10 cellular contexts compared by ENCODE assay signal in the genomic region with DNA sequence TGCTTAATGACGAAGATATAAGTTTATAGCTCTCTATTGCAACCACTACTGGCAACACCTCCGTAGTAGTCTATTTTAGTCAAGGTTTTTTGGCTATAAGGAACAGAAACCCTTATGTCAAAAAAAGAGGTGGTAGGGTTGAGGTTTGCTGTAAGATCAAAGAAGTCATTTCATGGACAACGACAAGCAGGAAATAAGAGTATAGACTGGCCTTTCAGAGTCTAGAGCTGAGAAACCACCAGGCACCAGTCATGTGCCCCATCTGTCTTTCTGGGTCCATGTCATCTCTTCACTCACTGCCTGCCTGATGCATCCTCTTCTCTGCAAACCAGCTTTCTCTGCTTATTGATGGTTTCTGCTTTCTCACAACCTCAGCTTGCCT. TPM values are rescaled to one million over a fixed set of nuclear protein-coding genes. Genes with fewer than 3 reads are reported as not detected.
DNase-seq lines count a peak whose midpoint lies in the region; ATAC-seq and TF ChIP-seq lines count a peak whose summit lies in the region.
"Had no signal": no experiment of that assay in that cellular context is flagged by ENCODE, and none has a peak within 500 bp of the region (broad histone marks: within the 10 kb centered on the region; RNA-seq: fewer than 3 reads in every experiment).

No MANE protein-coding gene starts in this region.

- H3K36me3 ChIP-seq in DND-41 (ENCODE audit: insufficient read depth, low read length), result no peaks in the 10 kb centered on the region
- H3K36me3 ChIP-seq in testis (ENCODE audit: low read depth, missing control alignments), result no peaks in the 10 kb centered on the region
- H3K36me3 ChIP-seq: right lobe of liver, SJSA1 had no signal

- H3K9ac ChIP-seq in DND-41 (ENCODE audit: low read depth, low read length), result no peak overlapping the region

- no peaks in the 10 kb centered on the region for H3K9me3 ChIP-seq in DND-41 (ENCODE audit: insufficient read depth, low read length, severe bottlenecking)
- no peaks in the 10 kb centered on the region for H3K9me3 ChIP-seq in testis
- H3K9me3 ChIP-seq: right lobe of liver, SJSA1 had no signal

- TF ChIP-seq POLR2A in testis (IDR thresholded peaks at IDR 0.05), result no peak

- no peaks in the 10 kb centered on the region for H3K79me2 ChIP-seq in DND-41 (ENCODE audit: insufficient read depth, low read length)

- H3K4me1 ChIP-seq in DND-41 (ENCODE audit: insufficient read depth, low read length) (no peaks in the 10 kb centered on the region), testis (peaks cover 4% of the 10 kb centered on the region)

- H3K27ac ChIP-seq in DND-41 (ENCODE audit: low read length) (no peak overlapping the region), testis (no peak overlapping the region)

- no peak overlapping the region for H2AFZ ChIP-seq in DND-41 (ENCODE audit: low read depth, low read length)

- TF ChIP-seq CTCF in DND-41 (IDR thresholded peaks at IDR 0.05; ENCODE audit: borderline replicate concordance, extremely low read depth, low read length, poor library complexity, severe bottlenecking), result no peak
- no peak for TF ChIP-seq CTCF in testis (IDR thresholded peaks at IDR 0.05)

- 78 to 86% methylated on average over 3 of the region's 3 CpGs for WGBS in testis, 2 donors

- H3K4me3 ChIP-seq in DND-41 (ENCODE audit: low read depth in 1 of 2, low read length in 2 of 2), result no peak overlapping the region
- H3K4me3 ChIP-seq in testis, result no peak overlapping the region
- H3K4me3 ChIP-seq: right lobe of liver, SJSA1 had no signal

- no peak overlapping the region for H3K4me2 ChIP-seq in DND-41 (ENCODE audit: insufficient read depth, low read length)

- in situ Hi-C loops in G401 (cut with HindIII; ENCODE audit: low sequenced_read_pairs), result no loop called here

- ATAC-seq in DND-41 (ENCODE audit: insufficient read depth, low read depth), result 0 out of 3 replicates have a peak, but pooled peaks have one; percentile 22
- peak; percentile 81 for ATAC-seq in GM19438 (IDR thresholded peaks at IDR 0.05; ENCODE audit: low read depth, unreplicated experiment)
- ATAC-seq in HG03280 (IDR thresholded peaks at IDR 0.05; ENCODE audit: unreplicated experiment), result peak; percentile 90

- no peaks in the 10 kb centered on the region for H4K20me1 ChIP-seq in DND-41 (ENCODE audit: insufficient read depth, low read length)

- peaks cover 3% of the 10 kb centered on the region for H3K27me3 ChIP-seq in DND-41 (ENCODE audit: insufficient read depth, low read length, poor library complexity)
- no peaks in the 10 kb centered on the region for H3K27me3 ChIP-seq in testis
- H3K27me3 ChIP-seq: right lobe of liver, SJSA1 had no signal

- intact Hi-C loops in testis (cut with DNase I; ENCODE audit: low total_unique reads), result no loop called here

- no peak for DNase-seq in DND-41
- peak; percentile 49 for DNase-seq in activated gamma-delta T cell treated with anti-CD3 and anti-CD28 coated beads, Interleukin-2, amount 50 U/mL, for 16 hours (ENCODE audit: low read depth)
- DNase-seq in G401 (ENCODE audit: low spot score), result no peak
- DNase-seq in DMS 273 treated with DMSO at 0.1 percent for 48 hours (lab: John Stamatoyannopoulos, UW), result no peak
- no peak for DNase-seq in cerebellar cortex (ENCODE audit: low spot score)
- no peak for DNase-seq in testis
- DNase-seq: right lobe of liver had no signal

RNA-seq across cellular contexts. Expression of gene THBS1, which starts 42.7 kb away (rescaled TPM):
- total RNA-seq in G401 (2014; rRNA removed; shearing (Covaris generic)), result 15.6 and 15.9 TPM in 2 replicates
- total RNA-seq in testis, result 10 to 100 TPM; 13.9 to 20.7 TPM
- 12.6 TPM for polyA plus RNA-seq in testis (ENCODE audit: insufficient read depth, low read depth, low replicate concordance)

Comparison
In these comparisons a context has a peak if more than half of its experiments do, and no peak if none do; other contexts are left out.
1. ATAC-seq: peak in every context shown above with its lines; median percentile 90 in HG03280; 81 in GM19438; 22 in DND-41.